In genomic region chr1:227918083-227918700, GRCh38 we compare ENCODE assay signal across 16 cellular contexts. TPM values are rescaled to one million over a fixed set of nuclear protein-coding genes. Genes with fewer than 3 reads are reported as not detected.
DNase-seq lines count a peak whose midpoint lies in the region; ATAC-seq and TF ChIP-seq lines count a peak whose summit lies in the region.
"Had no signal": no experiment of that assay in that cellular context is flagged by ENCODE, and none has a peak within 500 bp of the region (broad histone marks: within the 10 kb centered on the region; RNA-seq: fewer than 3 reads in every experiment).

No MANE protein-coding gene starts in this region.

- H3K18ac ChIP-seq in trophoblast cell (ENCODE audit: low read length) = no peak overlapping the region

- H2AFZ ChIP-seq in trophoblast cell (ENCODE audit: insufficient read depth, low read length, poor library complexity) = no peak overlapping the region

- CTCF ChIA-PET in HEK293T (lab: Yijun Ruan, JAX) = no interaction called here

- H3K27ac ChIP-seq in right atrium auricular region (no peak overlapping the region), trophoblast cell (ENCODE audit: low read depth, low read length) (no peak overlapping the region)
- H3K27ac ChIP-seq: BLaER1 treated with 17β-estradiol and CSF1 and Interleukin-3, amounts not matched to agents 10 nM and 100 nM had no signal

- peak; percentile 4 for DNase-seq in left cardiac atrium
- DNase-seq in right atrium auricular region (ENCODE audit: low spot score) = no peak
- DNase-seq in HEK293T (ENCODE audit: extremely low spot score) = no peak
- DNase-seq in chondrocyte (ENCODE audit: low spot score) = peak; percentile 34
- no peak for DNase-seq in trophoblast cell
- DNase-seq in T1000 (lab: John Stamatoyannopoulos, UW) = no peak
- DNase-seq in DMS79 (lab: John Stamatoyannopoulos, UW) = no peak
- no peak for DNase-seq in osteocyte (ENCODE audit: extremely low spot score, unreplicated experiment)
- DNase-seq: ACHN; CD4-positive, CD25-positive, alpha-beta regulatory T cell; DMS 273 treated with DMSO at 0.1 percent for 48 hours; DMS79 treated with DMSO at 0.1 percent for 48 hours; EL; GOT3; H9 had no signal

- H3K9me3 Mint-ChIP-seq in chondrocyte (ENCODE audit: low read depth) (no peaks in the 10 kb centered on the region), osteocyte (ENCODE audit: unreplicated experiment) (no peaks in the 10 kb centered on the region)
- H3K9me3 Mint-ChIP-seq: CD4-positive, CD25-positive, alpha-beta regulatory T cell; H9 had no signal

- no peak overlapping the region for H2BK5ac ChIP-seq in trophoblast cell (ENCODE audit: low read depth, low read length, poor library complexity)

- no peak for ATAC-seq in left cardiac atrium

- peaks cover 3% of the 10 kb centered on the region for H3K79me2 ChIP-seq in trophoblast cell (ENCODE audit: control insufficient read depth, insufficient read depth, low read length, poor library complexity)

- H3K4ac ChIP-seq in trophoblast cell (ENCODE audit: low read depth, low read length) = no peak overlapping the region

- no peaks in the 10 kb centered on the region for H3K36me3 Mint-ChIP-seq in chondrocyte (ENCODE audit: low read depth)
- H3K36me3 Mint-ChIP-seq in osteocyte (ENCODE audit: unreplicated experiment) = no peaks in the 10 kb centered on the region
- H3K36me3 Mint-ChIP-seq: CD4-positive, CD25-positive, alpha-beta regulatory T cell had no signal

- H3K4me1 Mint-ChIP-seq in chondrocyte (ENCODE audit: low read depth) (peaks cover 3% of the 10 kb centered on the region), osteocyte (ENCODE audit: unreplicated experiment) (peaks cover 20% of the 10 kb centered on the region)

- WGBS in trophoblast cell (ENCODE audit: extremely low coverage, insufficient coverage, insufficient read length) = no CpG with 5 or more reads among the region's 5 CpGs

- H3K23ac ChIP-seq in trophoblast cell (ENCODE audit: low read length) = no peak overlapping the region

- H3K4me3 Mint-ChIP-seq in chondrocyte (ENCODE audit: unreplicated experiment) (no peak overlapping the region), osteocyte (ENCODE audit: unreplicated experiment) (no peak overlapping the region)
- H3K4me3 Mint-ChIP-seq: CD4-positive, CD25-positive, alpha-beta regulatory T cell; H9 had no signal

- H3K27me3 Mint-ChIP-seq in chondrocyte (ENCODE audit: low read depth) = no peaks in the 10 kb centered on the region
- no peaks in the 10 kb centered on the region for H3K27me3 Mint-ChIP-seq in osteocyte (ENCODE audit: unreplicated experiment)
- H3K27me3 Mint-ChIP-seq: CD4-positive, CD25-positive, alpha-beta regulatory T cell had no signal

- H3K4me1 ChIP-seq in right atrium auricular region (no peaks in the 10 kb centered on the region), trophoblast cell (ENCODE audit: control insufficient read depth in 1 of 2, insufficient read depth in 2 of 2, low read length in 2 of 2) (peaks cover 31 to 45% of the 10 kb centered on the region in 2 experiments)

- no peaks in the 10 kb centered on the region for H3K27me3 ChIP-seq in right atrium auricular region
- no peaks in the 10 kb centered on the region for H3K27me3 ChIP-seq in trophoblast cell (ENCODE audit: insufficient read depth, low read length)
- H3K27me3 ChIP-seq: BLaER1 treated with 17β-estradiol and CSF1 and Interleukin-3, amounts not matched to agents 10 nM and 100 nM had no signal

- TF ChIP-seq CTCF in right atrium auricular region (IDR thresholded peaks at IDR 0.05) (no peak), chondrocyte (IDR thresholded peaks at IDR 0.05) (no peak), osteocyte (IDR thresholded peaks at IDR 0.05) (no peak)

- no peaks in the 10 kb centered on the region for H3K36me3 ChIP-seq in right atrium auricular region
- H3K36me3 ChIP-seq in trophoblast cell (ENCODE audit: control insufficient read depth in 1 of 2, insufficient read depth in 2 of 2, low read length in 2 of 2) = peaks cover 17 to 20% of the 10 kb centered on the region in 2 experiments
- H3K36me3 ChIP-seq: BLaER1 treated with 17β-estradiol and CSF1 and Interleukin-3, amounts not matched to agents 10 nM and 100 nM had no signal

- H4K8ac ChIP-seq in trophoblast cell (ENCODE audit: low read depth, low read length) = no peak overlapping the region

- H4K91ac ChIP-seq in trophoblast cell (ENCODE audit: low read depth, low read length) = peak overlapping the region; percentile 45

- no peak overlapping the region for H2BK12ac ChIP-seq in trophoblast cell (ENCODE audit: low read length)

- H3K14ac ChIP-seq in trophoblast cell (ENCODE audit: low read length) = no peak overlapping the region

- H3K79me1 ChIP-seq in trophoblast cell (ENCODE audit: low read length) = peaks cover 19% of the 10 kb centered on the region

- no peak overlapping the region for H3K9ac ChIP-seq in trophoblast cell (ENCODE audit: low read length)
- H3K9ac ChIP-seq: BLaER1 treated with 17β-estradiol and CSF1 and Interleukin-3, amounts not matched to agents 10 nM and 100 nM had no signal

- POLR2A ChIA-PET in HEK293T (lab: Yijun Ruan, JAX) = no interaction called here

- intact Hi-C loops in left cardiac atrium (cut with DNase I) = no loop called here

- H2AK5ac ChIP-seq in trophoblast cell (ENCODE audit: low read length) = no peak overlapping the region

- no peak overlapping the region for H3K4me2 ChIP-seq in trophoblast cell (ENCODE audit: low read length)
- H3K4me2 ChIP-seq: BLaER1 treated with 17β-estradiol and CSF1 and Interleukin-3, amounts not matched to agents 10 nM and 100 nM had no signal

- H2BK120ac ChIP-seq in trophoblast cell (ENCODE audit: insufficient read depth, low read length, poor library complexity) = no peak overlapping the region

- no peak overlapping the region for H4K12ac ChIP-seq in trophoblast cell (ENCODE audit: low read depth, low read length)

- H3K4me3 ChIP-seq in right atrium auricular region = no peak overlapping the region
- no peak overlapping the region for H3K4me3 ChIP-seq in trophoblast cell (ENCODE audit: low read depth, low read length)
- H3K4me3 ChIP-seq: BLaER1 treated with 17β-estradiol and CSF1 and Interleukin-3, amounts not matched to agents 10 nM and 100 nM had no signal

- H3K27ac Mint-ChIP-seq in chondrocyte (ENCODE audit: unreplicated experiment) (no peak overlapping the region), osteocyte (ENCODE audit: unreplicated experiment) (no peak overlapping the region)
- H3K27ac Mint-ChIP-seq: CD4-positive, CD25-positive, alpha-beta regulatory T cell had no signal

- H3K9me3 ChIP-seq in right atrium auricular region = no peaks in the 10 kb centered on the region
- peaks cover 11% of the 10 kb centered on the region for H3K9me3 ChIP-seq in trophoblast cell (ENCODE audit: insufficient read depth, low read depth, low read length)
- H3K9me3 ChIP-seq: BLaER1 treated with 17β-estradiol and CSF1 and Interleukin-3, amounts not matched to agents 10 nM and 100 nM had no signal

TF ChIP-seq in HEK293T, 16 proteins besides CTCF, POLR2A, EP300 and RAD21:
- TF ChIP-seq ZNF384 (IDR thresholded peaks at IDR 0.05) (no peak), ELF4 (IDR thresholded peaks at IDR 0.05) (no peak), SP1 (IDR thresholded peaks at IDR 0.05) (no peak), LEF1 (IDR thresholded peaks at IDR 0.05; ENCODE audit: borderline replicate concordance) (no peak), PKNOX1 (IDR thresholded peaks at IDR 0.05) (0 out of 2 replicates have a peak, but pooled peaks have one; percentile 2)

RNA-seq across cellular contexts. Expression of gene WNT9A, which starts 29.5 kb away (rescaled TPM):
- total RNA-seq in left cardiac atrium (1 to 10 TPM in 1 of 2 donors, under 1 TPM in 1; 0.80 to 1.1 TPM), right atrium auricular region (1 to 10 TPM in 1 of 2 donors, under 1 TPM in 1; 0.78 to 2.2 TPM), chondrocyte (2.5 to 4.2 TPM (median 2.7 TPM) in 3 replicates), osteocyte (4.8 and 4.9 TPM in 2 replicates)
- polyA plus RNA-seq in trophoblast cell (2013) = 5.1 and 5.7 TPM in 2 replicates
- polyA plus RNA-seq: CD4-positive, CD25-positive, alpha-beta regulatory T cell had no signal

Comparison
In these comparisons a context has a peak if more than half of its experiments do, and no peak if none do; other contexts are left out.
1. DNase-seq: peak in left cardiac atrium (single experiment) and chondrocyte (single experiment); none in right atrium auricular region (single experiment), HEK293T (single experiment), trophoblast cell (0 of 2), T1000 (single experiment), DMS79 (single experiment) and osteocyte (single experiment).